In genomic region chr6:37556884-37557644, GRCh38 we compare ENCODE assay signal across 15 cellular contexts. TPM values are rescaled to one million over a fixed set of nuclear protein-coding genes. Genes with fewer than 3 reads are reported as not detected.
A peak's percentile ranks its signal among the peaks of the same experiment; 100 is the strongest.
DNase-seq lines count a peak whose midpoint lies in the region; ATAC-seq and TF ChIP-seq lines count a peak whose summit lies in the region.
"Had no signal": no experiment of that assay in that cellular context is flagged by ENCODE, and none has a peak within 500 bp of the region (broad histone marks: within the 10 kb centered on the region; RNA-seq: fewer than 3 reads in every experiment).

No MANE protein-coding gene starts in this region.

- POLR2A ChIA-PET in OCI-LY7 (lab: Charles Lee) = no interaction called here
- POLR2A ChIA-PET in PC-3 (lab: Charles Lee; ENCODE audit: unreplicated experiment) = no interaction called here

- no peak overlapping the region for H3K23ac ChIP-seq in mesenchymal stem cell (ENCODE audit: low read length in 2 of 2)

- H3K4me3 ChIP-seq in GM12864 (ENCODE audit: low read depth, low read length) (peak overlapping the region; percentile 38), OCI-LY7 (ENCODE audit: low read depth, low read length, poor library complexity, severe bottlenecking) (no peak overlapping the region), mesenchymal stem cell (ENCODE audit: insufficient read depth in 1 of 2, low read depth in 1 of 2, low read length in 2 of 2) (no peak overlapping the region), PC-3 (ENCODE audit: low read length) (no peak overlapping the region)
- H3K4me3 ChIP-seq: gastrocnemius medialis, GM23248 had no signal

- no peak overlapping the region for H3K18ac ChIP-seq in mesenchymal stem cell (ENCODE audit: low read depth in 1 of 2, low read length in 2 of 2)

- H2BK5ac ChIP-seq in mesenchymal stem cell (ENCODE audit: low read depth, low read length, poor library complexity, severe bottlenecking) = no peak overlapping the region

- H3K36me3 ChIP-seq in OCI-LY7 (ENCODE audit: insufficient read depth, low read length) (no peaks in the 10 kb centered on the region), mesenchymal stem cell (ENCODE audit: control insufficient read depth in 1 of 2, insufficient read depth in 2 of 2, low read depth in 1 of 2, low read length in 2 of 2) (no peaks in the 10 kb centered on the region), PC-3 (ENCODE audit: low read depth, low read length) (no peaks in the 10 kb centered on the region)
- H3K36me3 ChIP-seq: gastrocnemius medialis had no signal

- no peak overlapping the region for H3K14ac ChIP-seq in mesenchymal stem cell (ENCODE audit: low read length in 2 of 2)

- H3K4me2 ChIP-seq in OCI-LY7 (ENCODE audit: low read length) (no peak overlapping the region), mesenchymal stem cell (ENCODE audit: low read length, poor library complexity, severe bottlenecking) (no peak overlapping the region), PC-3 (ENCODE audit: low read length) (no peak overlapping the region)

- no peak overlapping the region for H3K27ac ChIP-seq in OCI-LY7 (ENCODE audit: low read depth, low read length, poor library complexity, severe bottlenecking)
- no peak overlapping the region for H3K27ac ChIP-seq in mesenchymal stem cell (ENCODE audit: low read length, poor library complexity, severe bottlenecking)
- H3K27ac ChIP-seq in PC-3 (ENCODE audit: low read length) = no peak overlapping the region
- H3K27ac ChIP-seq: gastrocnemius medialis, GM23248 had no signal

- no peak overlapping the region for H3K9ac ChIP-seq in mesenchymal stem cell (ENCODE audit: low read length)
- no peak overlapping the region for H3K9ac ChIP-seq in PC-3 (ENCODE audit: low read length)
- H3K9ac ChIP-seq: GM23248 had no signal

- no peak overlapping the region for H4K8ac ChIP-seq in mesenchymal stem cell (ENCODE audit: low read length)

- no peak overlapping the region for H2BK15ac ChIP-seq in mesenchymal stem cell (ENCODE audit: low read depth, poor library complexity, severe bottlenecking)

- peak overlapping the region in 1 of 2 experiments; percentile 37 for H3K4ac ChIP-seq in mesenchymal stem cell (ENCODE audit: low read depth in 1 of 2, low read length in 2 of 2)

- H3K79me2 ChIP-seq in OCI-LY7 (ENCODE audit: insufficient read depth, low read depth, low read length) (no peaks in the 10 kb centered on the region), PC-3 (ENCODE audit: low read length) (no peaks in the 10 kb centered on the region)

- H3F3A ChIP-seq in PC-3 (ENCODE audit: low read length, unreplicated experiment) = no peaks in the 10 kb centered on the region

- H3K9me2 ChIP-seq in OCI-LY7 (ENCODE audit: insufficient read depth, low read length) (no peaks in the 10 kb centered on the region), PC-3 (replicated peaks; ENCODE audit: low read length) (no peaks in the 10 kb centered on the region)

- TF ChIP-seq CTCF in GM12864 (IDR thresholded peaks at IDR 0.05; ENCODE audit: low read depth, low read length, missing control alignments) (no peak), OCI-LY7 (conservative IDR thresholded peaks at IDR 0.05; ENCODE audit: low read length) (no peak), PC-3 (conservative IDR thresholded peaks at IDR 0.05; ENCODE audit: low read depth, low read length) (no peak)

- intact Hi-C loops in OCI-LY7 (cut with micrococcal nuclease; ENCODE audit: unreplicated experiment) (no loop called here), PC-3 (cut with micrococcal nuclease) (no loop called here)

- no peak overlapping the region for H4K91ac ChIP-seq in mesenchymal stem cell (ENCODE audit: low read length)

- H2AK5ac ChIP-seq in mesenchymal stem cell (ENCODE audit: low read length, severe bottlenecking) = no peak overlapping the region

- BruUV-seq in OCI-LY7 (replicated peaks; lab: Mats Ljungman, UMichigan) (no TSS peak), PC-3 (replicated peaks; lab: Mats Ljungman, UMichigan) (no TSS peak)

- ATAC-seq in GM21529 (IDR thresholded peaks at IDR 0.05; ENCODE audit: unreplicated experiment) (peak; percentile 36), HG03280 (IDR thresholded peaks at IDR 0.05; ENCODE audit: unreplicated experiment) (no peak), PC-3 (no peak)
- ATAC-seq: activated naive CD4-positive, alpha-beta T cell treated with anti-CD3 and anti-CD28 coated beads, Interleukin-2, amount 50 U/mL, for 72 hours; stimulated activated naive CD8-positive, alpha-beta T cell treated with anti-CD3 and anti-CD28 coated beads, Interleukin-15, amount 100 ng/mL, for 72 hours had no signal

- CTCF ChIA-PET in OCI-LY7 (lab: Charles Lee; ENCODE audit: unreplicated experiment) = no interaction called here
- CTCF ChIA-PET in PC-3 (lab: Charles Lee) = no interaction called here

- H4K20me1 ChIP-seq in OCI-LY7 (ENCODE audit: insufficient read depth, low read length) (no peaks in the 10 kb centered on the region), PC-3 (ENCODE audit: low read length) (no peaks in the 10 kb centered on the region)

- H3K4me1 ChIP-seq in OCI-LY7 (ENCODE audit: insufficient read depth, low read length, poor library complexity, severe bottlenecking) (peaks cover 74% of the 10 kb centered on the region), mesenchymal stem cell (ENCODE audit: control insufficient read depth, insufficient read depth, low read depth, low read length) (peaks cover 33% of the 10 kb centered on the region), PC-3 (ENCODE audit: insufficient read depth, low read length) (peaks cover 24% of the 10 kb centered on the region)
- H3K4me1 ChIP-seq: gastrocnemius medialis had no signal

- DNase-seq in GM12864 (ENCODE audit: low read depth) (no peak), OCI-LY7 (ENCODE audit: low spot score) (peak; percentile 51), mesenchymal stem cell (no peak), PC-3 (no peak), NCI-H146 (lab: John Stamatoyannopoulos, UW) (no peak)
- DNase-seq in stimulated activated CD4-positive, alpha-beta T cell treated with anti-CD3 and anti-CD28 coated beads, Interleukin-2, amount 100 ng/mL, for 24 hours = no peak
- DNase-seq: caudate nucleus; gastrocnemius medialis; NCI-H1092 treated with DMSO at 0.1 percent for 48 hours; NCI-H510A treated with DMSO at 0.1 percent for 48 hours; stimulated activated naive CD8-positive, alpha-beta T cell treated with anti-CD3 and anti-CD28 coated beads, Interleukin-15, amount 100 ng/mL, for 72 hours had no signal

- H2BK120ac ChIP-seq in mesenchymal stem cell (ENCODE audit: low read depth, low read length) = no peak overlapping the region

- H3K79me1 ChIP-seq in mesenchymal stem cell (replicated peaks; ENCODE audit: low read length, poor library complexity, severe bottlenecking) = no peaks in the 10 kb centered on the region

- no peak overlapping the region for H2AFZ ChIP-seq in OCI-LY7 (ENCODE audit: low read length)
- H2AFZ ChIP-seq in mesenchymal stem cell (ENCODE audit: low read depth, low read length) = peak overlapping the region; percentile 11
- H2AFZ ChIP-seq in PC-3 (ENCODE audit: low read length) = no peak overlapping the region
- H2AFZ ChIP-seq: GM23248 had no signal

- H2BK12ac ChIP-seq in mesenchymal stem cell (ENCODE audit: low read length in 2 of 2) = no peak overlapping the region

- WGBS in mesenchymal stem cell = 78% methylated on average over 15 of the region's 15 CpGs

- no peaks in the 10 kb centered on the region for H3K9me3 ChIP-seq in OCI-LY7 (ENCODE audit: low read length)
- peaks cover 4% of the 10 kb centered on the region for H3K9me3 ChIP-seq in mesenchymal stem cell (ENCODE audit: control insufficient read depth, low read length)
- no peaks in the 10 kb centered on the region for H3K9me3 ChIP-seq in PC-3 (ENCODE audit: low read length)
- H3K9me3 ChIP-seq: gastrocnemius medialis had no signal

- H3K27me3 ChIP-seq in mesenchymal stem cell (ENCODE audit: control insufficient read depth in 1 of 2, insufficient read depth in 1 of 2, low read length in 2 of 2) = peaks cover 56 to 70% of the 10 kb centered on the region in 2 experiments
- no peaks in the 10 kb centered on the region for H3K27me3 ChIP-seq in PC-3 (ENCODE audit: low read length)

RNA-seq across cellular contexts. Expression of gene CCDC167, which starts 57.4 kb away (rescaled TPM):
- 138 and 153 TPM in 2 replicates for total RNA-seq in OCI-LY7 (2014; rRNA removed; shearing (Covaris generic))
- total RNA-seq in OCI-LY7 (2022) (81.4 and 85.5 TPM in 2 replicates), PC-3 (2014; rRNA removed) (54.1 and 56.9 TPM in 2 replicates)
- 64.8 TPM for polyA plus RNA-seq in mesenchymal stem cell (2013, experiment 1 of 2)
- polyA plus RNA-seq in mesenchymal stem cell (2013, experiment 2 of 2) = 62.8 TPM
